In the genomic region with DNA sequence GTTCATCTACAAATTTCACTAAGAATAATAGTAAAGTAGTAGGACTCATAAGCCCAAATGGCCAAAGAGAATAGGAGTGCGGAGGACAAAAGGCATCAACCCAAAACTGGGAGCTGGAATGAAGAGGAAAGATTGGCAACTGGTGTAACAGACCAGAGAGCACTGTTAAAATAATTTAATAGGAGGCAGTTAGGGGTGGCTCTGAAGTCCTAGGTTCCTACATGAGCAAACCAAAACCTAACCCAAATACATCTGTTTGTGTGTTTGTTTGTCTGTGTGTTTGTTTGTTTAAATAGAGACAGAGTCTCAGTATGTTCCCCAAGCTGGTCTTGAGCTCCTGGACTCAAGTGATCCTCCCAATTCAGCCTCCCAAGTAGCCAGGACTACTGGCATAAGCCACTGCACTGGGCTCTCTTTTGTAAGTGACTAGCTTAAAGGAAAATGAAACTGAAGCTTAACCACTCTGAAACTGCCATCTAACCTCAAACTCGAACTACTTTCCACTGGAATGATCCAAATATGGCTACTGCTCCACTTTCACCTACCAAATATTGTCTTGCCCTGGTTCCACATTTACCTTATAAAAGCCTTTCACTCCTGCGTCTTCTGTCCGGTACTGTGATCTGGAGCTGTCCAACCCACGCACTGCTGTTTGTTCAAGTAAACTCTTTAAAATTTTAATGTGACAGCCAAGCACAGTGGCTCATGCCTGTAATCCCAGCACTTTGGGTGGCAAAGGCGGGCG, we compare ENCODE assay signal across 11 cellular contexts.
DNase-seq lines count a peak whose midpoint lies in the region; ATAC-seq and TF ChIP-seq lines count a peak whose summit lies in the region.
"Had no signal": no experiment of that assay in that cellular context is flagged by ENCODE, and none has a peak within 500 bp of the region (broad histone marks: within the 10 kb centered on the region; RNA-seq: fewer than 3 reads in every experiment).

No MANE protein-coding gene starts in this region.

- H3K36me3 ChIP-seq in KOPT-K1 (ENCODE audit: insufficient read depth, low read length) (no peaks in the 10 kb centered on the region), trophoblast cell (ENCODE audit: control insufficient read depth in 1 of 2, insufficient read depth in 2 of 2, low read length in 2 of 2) (no peaks in the 10 kb centered on the region), gastrocnemius medialis (no peaks in the 10 kb centered on the region)

- no peak overlapping the region for H3K4me3 Mint-ChIP-seq in activated T-cell treated with anti-CD3 and anti-CD28 coated beads, Interleukin-2, amount 50 U/mL, for 24 hours
- H3K4me3 Mint-ChIP-seq: stimulated activated memory B cell treated with anti-CD40 and anti-IgM and Interleukin-4, amounts not matched to agents 10 μg/mL and 1 μg/mL and 100 μg/mL, for 72 hours had no signal

- DNase-seq in activated T-cell treated with anti-CD3 and anti-CD28 coated beads, Interleukin-2, amount 50 U/mL, for 24 hours = no peak
- DNase-seq in activated T-cell treated with anti-CD3 and anti-CD28 coated beads for 4 hours = no peak
- no peak for DNase-seq in trophoblast cell
- no peak for DNase-seq in NCI-H187 (lab: John Stamatoyannopoulos, UW)
- DNase-seq in gastrocnemius medialis = no peak
- DNase-seq in stimulated activated naive CD4-positive, alpha-beta T cell treated with Interleukin-2 at 50 U/mL for 16 hours (lab: John Stamatoyannopoulos, UW) = no peak
- DNase-seq: ACHN, activated gamma-delta T cell treated with Interleukin-2 at 50 U/mL for 16 hours had no signal

- no peak for TF ChIP-seq POLR2A in gastrocnemius medialis (IDR thresholded peaks at IDR 0.05)

- ATAC-seq in HG02678 (IDR thresholded peaks at IDR 0.05; ENCODE audit: unreplicated experiment) (peak; percentile 94), gastrocnemius medialis (no peak)
- ATAC-seq: stimulated activated memory B cell treated with anti-CD40 and anti-IgM and Interleukin-4, amounts not matched to agents 10 μg/mL and 1 μg/mL and 100 μg/mL, for 72 hours had no signal

- peak overlapping the region; percentile 92 for H2BK5ac ChIP-seq in trophoblast cell (ENCODE audit: low read depth, low read length, poor library complexity)

- H3K27ac Mint-ChIP-seq in activated T-cell treated with anti-CD3 and anti-CD28 coated beads, Interleukin-2, amount 50 U/mL, for 24 hours = peak overlapping the region; percentile 22
- H3K27ac Mint-ChIP-seq: stimulated activated memory B cell treated with anti-CD40 and anti-IgM and Interleukin-4, amounts not matched to agents 10 μg/mL and 1 μg/mL and 100 μg/mL, for 72 hours had no signal

- no peaks in the 10 kb centered on the region for H3K79me2 ChIP-seq in trophoblast cell (ENCODE audit: control insufficient read depth, insufficient read depth, low read length, poor library complexity)

- H3K79me1 ChIP-seq in trophoblast cell (ENCODE audit: low read length) = peaks cover 36% of the 10 kb centered on the region

- no peak overlapping the region for H3K4me2 ChIP-seq in trophoblast cell (ENCODE audit: low read length)

- H3K4me1 ChIP-seq in trophoblast cell (ENCODE audit: control insufficient read depth in 1 of 2, insufficient read depth in 2 of 2, low read length in 2 of 2) (peaks cover 8 to 26% of the 10 kb centered on the region in 2 experiments), gastrocnemius medialis (no peaks in the 10 kb centered on the region)

- H4K91ac ChIP-seq in trophoblast cell (ENCODE audit: low read depth, low read length) = peak overlapping the region; percentile 92

- peak overlapping the region; percentile 93 for H2BK120ac ChIP-seq in trophoblast cell (ENCODE audit: insufficient read depth, low read length, poor library complexity)

- peaks cover 20% of the 10 kb centered on the region for H3K4me1 Mint-ChIP-seq in activated T-cell treated with anti-CD3 and anti-CD28 coated beads, Interleukin-2, amount 50 U/mL, for 24 hours (ENCODE audit: low read depth)
- H3K4me1 Mint-ChIP-seq: stimulated activated memory B cell treated with anti-CD40 and anti-IgM and Interleukin-4, amounts not matched to agents 10 μg/mL and 1 μg/mL and 100 μg/mL, for 72 hours had no signal

- H3K4ac ChIP-seq in trophoblast cell (ENCODE audit: low read depth, low read length) = peak overlapping the region; percentile 17

- H3K27me3 ChIP-seq in trophoblast cell (ENCODE audit: insufficient read depth, low read length) (no peaks in the 10 kb centered on the region), gastrocnemius medialis (no peaks in the 10 kb centered on the region)

- H4K8ac ChIP-seq in trophoblast cell (ENCODE audit: low read depth, low read length) = peak overlapping the region; percentile 57

- H2AFZ ChIP-seq in trophoblast cell (ENCODE audit: insufficient read depth, low read length, poor library complexity) = no peak overlapping the region

- peaks cover 9% of the 10 kb centered on the region for H3K9me3 Mint-ChIP-seq in activated T-cell treated with anti-CD3 and anti-CD28 coated beads, Interleukin-2, amount 50 U/mL, for 24 hours

- peak overlapping the region; percentile 61 for H3K18ac ChIP-seq in trophoblast cell (ENCODE audit: low read length)

- no peaks in the 10 kb centered on the region for H3K36me3 Mint-ChIP-seq in activated T-cell treated with anti-CD3 and anti-CD28 coated beads, Interleukin-2, amount 50 U/mL, for 24 hours (ENCODE audit: low read depth)
- H3K36me3 Mint-ChIP-seq: stimulated activated memory B cell treated with anti-CD40 and anti-IgM and Interleukin-4, amounts not matched to agents 10 μg/mL and 1 μg/mL and 100 μg/mL, for 72 hours had no signal

- H4K12ac ChIP-seq in trophoblast cell (ENCODE audit: low read depth, low read length) = no peak overlapping the region

- no peak overlapping the region for H3K23ac ChIP-seq in trophoblast cell (ENCODE audit: low read length)

- peaks cover 66% of the 10 kb centered on the region for H3K27me3 Mint-ChIP-seq in activated T-cell treated with anti-CD3 and anti-CD28 coated beads, Interleukin-2, amount 50 U/mL, for 24 hours

- no CpG with 5 or more reads among the region's 7 CpGs for WGBS in trophoblast cell (ENCODE audit: extremely low coverage, insufficient coverage, insufficient read length)

- H3K9ac ChIP-seq in trophoblast cell (ENCODE audit: low read length) = no peak overlapping the region

- no peak for TF ChIP-seq CTCF in gastrocnemius medialis (IDR thresholded peaks at IDR 0.05 in 4 of 5, conservative IDR thresholded peaks at IDR 0.05 in 1 of 5)

- H2AK5ac ChIP-seq in trophoblast cell (ENCODE audit: low read length) = peak overlapping the region; percentile 59

- H2BK12ac ChIP-seq in trophoblast cell (ENCODE audit: low read length) = peak overlapping the region; percentile 88

- in situ Hi-C loops in gastrocnemius medialis (cut with MboI; ENCODE audit: low sequenced_read_pairs in 4 of 4) = loop anchor here in 2 of 4 donors (10.0 to 25.0 kb wide), 2 partner anchors 564 to 566 kb away; no protein-coding TSS in a partner anchor

- no peak overlapping the region for H3K4me3 ChIP-seq in trophoblast cell (ENCODE audit: low read depth, low read length)
- H3K4me3 ChIP-seq in gastrocnemius medialis = no peak overlapping the region

- H3K14ac ChIP-seq in trophoblast cell (ENCODE audit: low read length) = peak overlapping the region; percentile 64

- peak overlapping the region; percentile 61 for H3K27ac ChIP-seq in KOPT-K1 (ENCODE audit: low read depth, low read length, poor library complexity, severe bottlenecking)
- peak overlapping the region; percentile 100 for H3K27ac ChIP-seq in trophoblast cell (ENCODE audit: low read depth, low read length)
- H3K27ac ChIP-seq in gastrocnemius medialis = no peak overlapping the region

- intact Hi-C loops in gastrocnemius medialis (cut with DNase I; ENCODE audit: low total_unique reads) = no loop called here

- H3K9me3 ChIP-seq in KOPT-K1 (ENCODE audit: insufficient read depth, low read length, poor library complexity, severe bottlenecking) = peaks cover 10% of the 10 kb centered on the region
- peaks cover 3% of the 10 kb centered on the region for H3K9me3 ChIP-seq in trophoblast cell (ENCODE audit: insufficient read depth, low read depth, low read length)
- peaks cover 0 to 3% (median 0%) of the 10 kb centered on the region in 3 donors for H3K9me3 ChIP-seq in gastrocnemius medialis

Comparison
In these comparisons a context has a peak if more than half of its experiments do, and no peak if none do; other contexts are left out.
1. H3K27ac ChIP-seq: peak in KOPT-K1 (single experiment) and trophoblast cell (single experiment); none in gastrocnemius medialis (0 of 4).